9 cellular contexts compared by ENCODE assay signal in genomic region chr11:123406441-123407123, GRCh38. TPM values are rescaled to one million over a fixed set of nuclear protein-coding genes. Genes with fewer than 3 reads are reported as not detected.
DNase-seq lines count a peak whose midpoint lies in the region; ATAC-seq and TF ChIP-seq lines count a peak whose summit lies in the region.
"Had no signal": no experiment of that assay in that cellular context is flagged by ENCODE, and none has a peak within 500 bp of the region (broad histone marks: within the 10 kb centered on the region; RNA-seq: fewer than 3 reads in every experiment).

No MANE protein-coding gene starts in this region.

- no peaks in the 10 kb centered on the region for H3K9me3 Mint-ChIP-seq in activated CD8-positive, alpha-beta memory T cell treated with anti-CD3 and anti-CD28 coated beads, Interleukin-2, amount 10 ng/mL, durations not matched to agents 7 days and 5 days (ENCODE audit: low read depth)
- no peaks in the 10 kb centered on the region for H3K9me3 Mint-ChIP-seq in activated T-helper 1 cell treated with anti-CD3 and anti-CD28 coated beads, Interleukin-12 subunit alpha, Interleukin-12 subunit beta, Interleukin-2, Interleukin-4 antibody, amounts not matched to agents 30 ng/mL and 10 ng/mL and 1 ng/mL, durations not matched to agents 14 hours and 24 hours and 36 hours
- no peaks in the 10 kb centered on the region for H3K9me3 Mint-ChIP-seq in CD14-positive monocyte

- TF ChIP-seq CTCF in CD14-positive monocyte (IDR thresholded peaks at IDR 0.05): no peak

- CTCF ChIA-PET in activated CD8-positive, alpha-beta memory T cell treated with anti-CD3 and anti-CD28 coated beads, Interleukin-2, amount 10 ng/mL, durations not matched to agents 7 days and 5 days (lab: Charles Lee): interaction anchor here (0.8 to 6.3 kb wide), 37 partner anchors 10 to 174 kb away, joined by 3 to 248 read pairs (median 8); partner anchors contain the start of gene GRAMD1B

- peak overlapping the region; percentile 74 for H3K4me3 Mint-ChIP-seq in activated CD8-positive, alpha-beta memory T cell treated with anti-CD3 and anti-CD28 coated beads, Interleukin-2, amount 10 ng/mL, durations not matched to agents 7 days and 5 days
- peak overlapping the region; percentile 77 for H3K4me3 Mint-ChIP-seq in activated T-helper 1 cell treated with anti-CD3 and anti-CD28 coated beads, Interleukin-12 subunit alpha, Interleukin-12 subunit beta, Interleukin-2, Interleukin-4 antibody, amounts not matched to agents 30 ng/mL and 10 ng/mL and 1 ng/mL, durations not matched to agents 14 hours and 24 hours and 36 hours
- no peak overlapping the region for H3K4me3 Mint-ChIP-seq in CD14-positive monocyte

- peaks cover 48% of the 10 kb centered on the region for H3K4me1 Mint-ChIP-seq in activated CD8-positive, alpha-beta memory T cell treated with anti-CD3 and anti-CD28 coated beads, Interleukin-2, amount 10 ng/mL, durations not matched to agents 7 days and 5 days
- H3K4me1 Mint-ChIP-seq in activated T-helper 1 cell treated with anti-CD3 and anti-CD28 coated beads, Interleukin-12 subunit alpha, Interleukin-12 subunit beta, Interleukin-2, Interleukin-4 antibody, amounts not matched to agents 30 ng/mL and 10 ng/mL and 1 ng/mL, durations not matched to agents 14 hours and 24 hours and 36 hours (ENCODE audit: low read depth): peaks cover 70% of the 10 kb centered on the region
- peaks cover 18% of the 10 kb centered on the region for H3K4me1 Mint-ChIP-seq in CD14-positive monocyte

- H3K36me3 Mint-ChIP-seq in activated CD8-positive, alpha-beta memory T cell treated with anti-CD3 and anti-CD28 coated beads, Interleukin-2, amount 10 ng/mL, durations not matched to agents 7 days and 5 days: no peaks in the 10 kb centered on the region
- peaks cover 20% of the 10 kb centered on the region for H3K36me3 Mint-ChIP-seq in activated T-helper 1 cell treated with anti-CD3 and anti-CD28 coated beads, Interleukin-12 subunit alpha, Interleukin-12 subunit beta, Interleukin-2, Interleukin-4 antibody, amounts not matched to agents 30 ng/mL and 10 ng/mL and 1 ng/mL, durations not matched to agents 14 hours and 24 hours and 36 hours (ENCODE audit: low read depth)
- no peaks in the 10 kb centered on the region for H3K36me3 Mint-ChIP-seq in CD14-positive monocyte

- no peak for DNase-seq in activated CD8-positive, alpha-beta memory T cell treated with anti-CD3 and anti-CD28 coated beads, Interleukin-2, amount 10 ng/mL, durations not matched to agents 7 days and 5 days
- DNase-seq in activated CD8-positive, alpha-beta memory T cell treated with anti-CD3 and anti-CD28 coated beads, Interleukin-2, amount 50 U/mL, for 4 hours: no peak
- DNase-seq in activated T-helper 1 cell treated with anti-CD3 and anti-CD28 coated beads, Interleukin-12 subunit alpha, Interleukin-12 subunit beta, Interleukin-2, Interleukin-4 antibody, amounts not matched to agents 30 ng/mL and 10 ng/mL and 1 ng/mL, durations not matched to agents 14 hours and 24 hours and 36 hours (ENCODE audit: low spot score): no peak
- DNase-seq in CD14-positive monocyte (ENCODE audit: low spot score): no peak
- DNase-seq in NCI-H1436 (lab: John Stamatoyannopoulos, UW): no peak

- intact Hi-C loops in activated T-helper 1 cell treated with anti-CD3 and anti-CD28 coated beads, Interleukin-12 subunit alpha, Interleukin-12 subunit beta, Interleukin-2, Interleukin-4 antibody, amounts not matched to agents 30 ng/mL and 10 ng/mL and 1 ng/mL, durations not matched to agents 14 hours and 24 hours and 36 hours (cut with micrococcal nuclease): loop anchor here (1.0 to 2.0 kb wide), 8 partner anchors 14 to 149 kb away; no protein-coding TSS in a partner anchor
- intact Hi-C loops in CD14-positive monocyte (cut with micrococcal nuclease): loop anchor here in 1 of 2 donors (2.0 to 10.0 kb wide), 2 partner anchors 72 to 158 kb away; no protein-coding TSS in a partner anchor

- peak; percentile 45 for ATAC-seq in activated CD8-positive, alpha-beta memory T cell treated with anti-CD3 and anti-CD28 coated beads, Interleukin-2, amount 10 ng/mL, durations not matched to agents 7 days and 5 days
- ATAC-seq in GM21381 (IDR thresholded peaks at IDR 0.05; ENCODE audit: unreplicated experiment) (peak; percentile 50), HG03045 (IDR thresholded peaks at IDR 0.05; ENCODE audit: unreplicated experiment) (peak; percentile 65), GM21576 (IDR thresholded peaks at IDR 0.05; ENCODE audit: unreplicated experiment) (no peak)

- H3K27ac Mint-ChIP-seq in activated CD8-positive, alpha-beta memory T cell treated with anti-CD3 and anti-CD28 coated beads, Interleukin-2, amount 10 ng/mL, durations not matched to agents 7 days and 5 days: peak overlapping the region; percentile 59
- peak overlapping the region; percentile 90 for H3K27ac Mint-ChIP-seq in activated T-helper 1 cell treated with anti-CD3 and anti-CD28 coated beads, Interleukin-12 subunit alpha, Interleukin-12 subunit beta, Interleukin-2, Interleukin-4 antibody, amounts not matched to agents 30 ng/mL and 10 ng/mL and 1 ng/mL, durations not matched to agents 14 hours and 24 hours and 36 hours
- H3K27ac Mint-ChIP-seq in CD14-positive monocyte: no peak overlapping the region
- H3K27ac Mint-ChIP-seq: T-helper 17 cell had no signal

- H3K27me3 Mint-ChIP-seq in activated CD8-positive, alpha-beta memory T cell treated with anti-CD3 and anti-CD28 coated beads, Interleukin-2, amount 10 ng/mL, durations not matched to agents 7 days and 5 days: no peaks in the 10 kb centered on the region
- no peaks in the 10 kb centered on the region for H3K27me3 Mint-ChIP-seq in activated T-helper 1 cell treated with anti-CD3 and anti-CD28 coated beads, Interleukin-12 subunit alpha, Interleukin-12 subunit beta, Interleukin-2, Interleukin-4 antibody, amounts not matched to agents 30 ng/mL and 10 ng/mL and 1 ng/mL, durations not matched to agents 14 hours and 24 hours and 36 hours (ENCODE audit: insufficient read depth)
- no peaks in the 10 kb centered on the region for H3K27me3 Mint-ChIP-seq in CD14-positive monocyte (ENCODE audit: low read depth in 3 of 3)

RNA-seq across cellular contexts. Expression of gene GRAMD1B, which starts 23.5 kb away (rescaled TPM):
- 10 to 100 TPM; 75.6 to 89.9 TPM for total RNA-seq in activated CD8-positive, alpha-beta memory T cell treated with anti-CD3 and anti-CD28 coated beads, Interleukin-2, amount 10 ng/mL, durations not matched to agents 7 days and 5 days
- total RNA-seq in activated T-helper 1 cell treated with anti-CD3 and anti-CD28 coated beads, Interleukin-12 subunit alpha, Interleukin-12 subunit beta, Interleukin-2, Interleukin-4 antibody, amounts not matched to agents 30 ng/mL and 10 ng/mL and 1 ng/mL, durations not matched to agents 14 hours and 24 hours and 36 hours: 154 and 155 TPM in 2 replicates
- polyA plus RNA-seq in CD14-positive monocyte: 1 to 10 TPM; 3.2 to 3.3 TPM

Comparison
In these comparisons a context has a peak if more than half of its experiments do, and no peak if none do; other contexts are left out.
1. H3K27ac Mint-ChIP-seq: peak in activated CD8-positive, alpha-beta memory T cell treated with anti-CD3 and anti-CD28 coated beads, Interleukin-2, amount 10 ng/mL, durations not matched to agents 7 days and 5 days (single experiment) and activated T-helper 1 cell treated with anti-CD3 and anti-CD28 coated beads, Interleukin-12 subunit alpha, Interleukin-12 subunit beta, Interleukin-2, Interleukin-4 antibody, amounts not matched to agents 30 ng/mL and 10 ng/mL and 1 ng/mL, durations not matched to agents 14 hours and 24 hours and 36 hours (single experiment); none in CD14-positive monocyte (0 of 7).
2. H3K4me3 Mint-ChIP-seq: peak in activated CD8-positive, alpha-beta memory T cell treated with anti-CD3 and anti-CD28 coated beads, Interleukin-2, amount 10 ng/mL, durations not matched to agents 7 days and 5 days (single experiment) and activated T-helper 1 cell treated with anti-CD3 and anti-CD28 coated beads, Interleukin-12 subunit alpha, Interleukin-12 subunit beta, Interleukin-2, Interleukin-4 antibody, amounts not matched to agents 30 ng/mL and 10 ng/mL and 1 ng/mL, durations not matched to agents 14 hours and 24 hours and 36 hours (single experiment); none in CD14-positive monocyte (0 of 2).